ENCODE assay signal across 11 cellular contexts in genomic region chr1:48227165-48228013, GRCh38. TPM values are rescaled to one million over a fixed set of nuclear protein-coding genes. Genes with fewer than 3 reads are reported as not detected.
DNase-seq lines count a peak whose midpoint lies in the region; ATAC-seq and TF ChIP-seq lines count a peak whose summit lies in the region.
"Had no signal": no experiment of that assay in that cellular context is flagged by ENCODE, and none has a peak within 500 bp of the region (broad histone marks: within the 10 kb centered on the region; RNA-seq: fewer than 3 reads in every experiment).

No MANE protein-coding gene starts in this region.

- no peaks in the 10 kb centered on the region for H3K9me3 Mint-ChIP-seq in CD4-positive, alpha-beta T cell
- no peaks in the 10 kb centered on the region for H3K9me3 Mint-ChIP-seq in endothelial cell (ENCODE audit: unreplicated experiment)

- no peaks in the 10 kb centered on the region for H3K4me1 Mint-ChIP-seq in CD4-positive, alpha-beta T cell (ENCODE audit: low read depth)
- peaks cover 18% of the 10 kb centered on the region for H3K4me1 Mint-ChIP-seq in endothelial cell (ENCODE audit: unreplicated experiment)

- POLR2A ChIA-PET in CD4-positive, alpha-beta T cell (lab: Charles Lee), result no interaction called here

- intact Hi-C loops in CD4-positive, alpha-beta T cell (cut with DNase I, micrococcal nuclease), result no loop called here

- no peaks in the 10 kb centered on the region for H3K36me3 Mint-ChIP-seq in CD4-positive, alpha-beta T cell (ENCODE audit: low read depth)
- no peaks in the 10 kb centered on the region for H3K36me3 Mint-ChIP-seq in endothelial cell (ENCODE audit: low read depth, unreplicated experiment)

- peak in 2 of 10 experiments; percentile 5 to 9 for DNase-seq in CD4-positive, alpha-beta T cell
- DNase-seq in Kasumi-1 (lab: John Stamatoyannopoulos, UW) (peak; percentile 73 to 79), endothelial cell (ENCODE audit: low spot score) (no peak), occipital lobe (lab: John Stamatoyannopoulos, UW) (no peak)
- no peak for DNase-seq in effector memory CD4-positive, alpha-beta T cell
- DNase-seq: heart right ventricle had no signal

- ATAC-seq in CD4-positive, alpha-beta T cell (ENCODE audit: poor library complexity), result peak; percentile 51
- ATAC-seq in GM19351 (IDR thresholded peaks at IDR 0.05; ENCODE audit: unreplicated experiment), result peak; percentile 52
- ATAC-seq in HG02798 (IDR thresholded peaks at IDR 0.05; ENCODE audit: poor library complexity, unreplicated experiment), result no peak
- ATAC-seq in GM18498 (IDR thresholded peaks at IDR 0.05; ENCODE audit: unreplicated experiment), result no peak

- no peaks in the 10 kb centered on the region for H3K36me3 ChIP-seq in effector memory CD4-positive, alpha-beta T cell (ENCODE audit: control insufficient read depth, insufficient read depth, low read length)
- H3K36me3 ChIP-seq: heart right ventricle had no signal

- TF ChIP-seq CTCF in CD4-positive, alpha-beta T cell (IDR thresholded peaks at IDR 0.05), result no peak
- no peak for TF ChIP-seq CTCF in endothelial cell (IDR thresholded peaks at IDR 0.05; ENCODE audit: unreplicated experiment)

- H3K27me3 Mint-ChIP-seq in CD4-positive, alpha-beta T cell, result no peaks in the 10 kb centered on the region
- peaks cover 16% of the 10 kb centered on the region for H3K27me3 Mint-ChIP-seq in endothelial cell (ENCODE audit: unreplicated experiment)

- peaks cover 6% of the 10 kb centered on the region for H3K4me1 ChIP-seq in effector memory CD4-positive, alpha-beta T cell (ENCODE audit: control insufficient read depth, insufficient read depth, low read length, poor library complexity, severe bottlenecking)

- no peak overlapping the region for H3K4me3 ChIP-seq in effector memory CD4-positive, alpha-beta T cell (ENCODE audit: insufficient read depth, low read depth, low read length, poor library complexity, severe bottlenecking)
- H3K4me3 ChIP-seq: heart right ventricle had no signal

- peak overlapping the region; percentile 26 for H3K27ac ChIP-seq in CD4-positive, alpha-beta T cell (ENCODE audit: low read depth, low read length)
- peak overlapping the region; percentile 5 for H3K27ac ChIP-seq in effector memory CD4-positive, alpha-beta T cell (ENCODE audit: insufficient read depth, low read length, poor library complexity, severe bottlenecking)
- H3K27ac ChIP-seq: KMS-11 had no signal

- no peak overlapping the region for H3K27ac Mint-ChIP-seq in CD4-positive, alpha-beta T cell
- no peak overlapping the region for H3K27ac Mint-ChIP-seq in endothelial cell (ENCODE audit: unreplicated experiment)

- no peak overlapping the region for H3K4me3 Mint-ChIP-seq in CD4-positive, alpha-beta T cell
- H3K4me3 Mint-ChIP-seq in endothelial cell (ENCODE audit: unreplicated experiment), result no peak overlapping the region

- H3K9me3 ChIP-seq in CD4-positive, alpha-beta T cell (ENCODE audit: control insufficient read depth, low read length), result no peaks in the 10 kb centered on the region
- H3K9me3 ChIP-seq in effector memory CD4-positive, alpha-beta T cell (ENCODE audit: control insufficient read depth, low read length), result no peaks in the 10 kb centered on the region
- H3K9me3 ChIP-seq: heart right ventricle had no signal

- no peaks in the 10 kb centered on the region for H3K27me3 ChIP-seq in CD4-positive, alpha-beta T cell (ENCODE audit: control insufficient read depth, insufficient read depth, low read length)
- H3K27me3 ChIP-seq in effector memory CD4-positive, alpha-beta T cell (replicated peaks; ENCODE audit: control insufficient read depth, insufficient read depth, low read length, poor library complexity, severe bottlenecking), result no peaks in the 10 kb centered on the region

- CTCF ChIA-PET in CD4-positive, alpha-beta T cell (lab: Charles Lee), result no interaction called here

RNA-seq across cellular contexts. Expression of gene SLC5A9, which starts 4.9 kb away (rescaled TPM):
- total RNA-seq in CD4-positive, alpha-beta T cell, result not detected
- total RNA-seq in endothelial cell (ENCODE audit: unreplicated experiment), result 1.1 TPM
- total RNA-seq in occipital lobe, result not detected
- total RNA-seq: cerebellum had no signal

Comparison
In these comparisons a context has a peak if more than half of its experiments do, and no peak if none do; other contexts are left out.
1. ATAC-seq: peak in CD4-positive, alpha-beta T cell (single experiment) and GM19351 (single experiment); none in HG02798 (single experiment) and GM18498 (single experiment).
2. DNase-seq: peak in Kasumi-1 (2 of 2); none in effector memory CD4-positive, alpha-beta T cell (0 of 3), endothelial cell (single experiment) and occipital lobe (single experiment).